Comparison of ENCODE assay signal across 1 cellular context in the genomic region with DNA sequence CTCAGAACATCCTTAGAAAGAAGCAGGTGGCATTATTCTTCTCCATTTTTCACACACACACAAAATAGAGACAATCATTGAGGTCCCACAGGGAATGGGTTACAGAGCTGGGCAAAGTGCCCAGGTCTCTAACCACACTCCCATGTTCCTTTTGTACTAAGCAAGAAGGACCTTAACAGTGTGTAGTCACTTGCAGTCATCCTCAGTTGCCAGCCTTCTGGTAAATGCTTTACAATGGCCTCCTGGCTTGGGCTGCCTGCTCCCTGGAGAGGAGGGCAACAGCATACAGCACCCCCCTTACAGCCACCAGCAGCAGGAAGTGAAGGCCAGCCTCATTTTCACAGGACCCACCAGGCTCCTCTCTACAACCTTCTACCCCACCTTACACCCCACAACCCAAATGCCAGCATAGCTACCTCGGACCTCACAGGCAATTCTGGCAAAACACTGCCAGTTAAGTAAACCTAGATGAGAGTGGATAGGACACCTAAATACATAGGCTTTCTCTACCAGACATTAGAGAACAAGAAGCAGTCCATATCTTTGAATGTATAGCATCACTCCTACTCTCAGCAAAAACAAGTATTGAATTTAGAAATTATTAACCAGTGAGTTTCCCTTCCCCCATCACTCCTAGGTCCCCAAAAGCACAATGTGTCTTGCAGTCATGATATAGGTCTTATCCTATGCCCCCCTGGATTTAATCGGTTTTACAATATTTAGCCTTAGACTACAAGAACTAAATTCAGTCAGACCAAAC.
TF ChIP-seq lines count a peak whose summit lies in the region.

No MANE protein-coding gene starts in this region.

TF ChIP-seq in K562, 482 proteins besides CTCF, POLR2A, EP300 and RAD21:
- TF ChIP-seq, protein P1, sequence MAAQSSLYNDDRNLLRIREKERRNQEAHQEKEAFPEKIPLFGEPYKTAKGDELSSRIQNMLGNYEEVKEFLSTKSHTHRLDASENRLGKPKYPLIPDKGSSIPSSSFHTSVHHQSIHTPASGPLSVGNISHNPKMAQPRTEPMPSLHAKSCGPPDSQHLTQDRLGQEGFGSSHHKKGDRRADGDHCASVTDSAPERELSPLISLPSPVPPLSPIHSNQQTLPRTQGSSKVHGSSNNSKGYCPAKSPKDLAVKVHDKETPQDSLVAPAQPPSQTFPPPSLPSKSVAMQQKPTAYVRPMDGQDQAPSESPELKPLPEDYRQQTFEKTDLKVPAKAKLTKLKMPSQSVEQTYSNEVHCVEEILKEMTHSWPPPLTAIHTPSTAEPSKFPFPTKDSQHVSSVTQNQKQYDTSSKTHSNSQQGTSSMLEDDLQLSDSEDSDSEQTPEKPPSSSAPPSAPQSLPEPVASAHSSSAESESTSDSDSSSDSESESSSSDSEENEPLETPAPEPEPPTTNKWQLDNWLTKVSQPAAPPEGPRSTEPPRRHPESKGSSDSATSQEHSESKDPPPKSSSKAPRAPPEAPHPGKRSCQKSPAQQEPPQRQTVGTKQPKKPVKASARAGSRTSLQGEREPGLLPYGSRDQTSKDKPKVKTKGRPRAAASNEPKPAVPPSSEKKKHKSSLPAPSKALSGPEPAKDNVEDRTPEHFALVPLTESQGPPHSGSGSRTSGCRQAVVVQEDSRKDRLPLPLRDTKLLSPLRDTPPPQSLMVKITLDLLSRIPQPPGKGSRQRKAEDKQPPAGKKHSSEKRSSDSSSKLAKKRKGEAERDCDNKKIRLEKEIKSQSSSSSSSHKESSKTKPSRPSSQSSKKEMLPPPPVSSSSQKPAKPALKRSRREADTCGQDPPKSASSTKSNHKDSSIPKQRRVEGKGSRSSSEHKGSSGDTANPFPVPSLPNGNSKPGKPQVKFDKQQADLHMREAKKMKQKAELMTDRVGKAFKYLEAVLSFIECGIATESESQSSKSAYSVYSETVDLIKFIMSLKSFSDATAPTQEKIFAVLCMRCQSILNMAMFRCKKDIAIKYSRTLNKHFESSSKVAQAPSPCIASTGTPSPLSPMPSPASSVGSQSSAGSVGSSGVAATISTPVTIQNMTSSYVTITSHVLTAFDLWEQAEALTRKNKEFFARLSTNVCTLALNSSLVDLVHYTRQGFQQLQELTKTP (IDR thresholded peaks at IDR 0.05; ENCODE audit: low read depth in 1 of 2, partially characterized antibody in 2 of 2), result peak in 1 of 2 experiments; percentile 51
- TF ChIP-seq SRSF3 (IDR thresholded peaks at IDR 0.05; ENCODE audit: insufficient read depth, low read length) (no peak), TEAD2 (tag; IDR thresholded peaks at IDR 0.05) (no peak), SMAD3 (CRISPR knock-in tag; conservative IDR thresholded peaks at IDR 0.05) (no peak), BDP1 (IDR thresholded peaks at IDR 0.05; ENCODE audit: insufficient read depth, insufficient read length) (no peak), KLF16 (IDR thresholded peaks at IDR 0.05) (no peak), ZNF512 (tag; IDR thresholded peaks at IDR 0.05) (no peak)
TF ChIP-seq in K562: peak in this region for 1.
